ENCODE assay signal across 18 cellular contexts in genomic region chr2:154637426-154637825, GRCh38.
DNase-seq lines count a peak whose midpoint lies in the region; ATAC-seq and TF ChIP-seq lines count a peak whose summit lies in the region.
"Had no signal": no experiment of that assay in that cellular context is flagged by ENCODE, and none has a peak within 500 bp of the region (broad histone marks: within the 10 kb centered on the region; RNA-seq: fewer than 3 reads in every experiment).

No MANE protein-coding gene starts in this region.

- no peak for DNase-seq in GM23338 (ENCODE audit: low spot score)
- peak; percentile 50 for DNase-seq in astrocyte of the hippocampus (ENCODE audit: low read depth, low spot score)
- peak; percentile 1 for DNase-seq in choroid plexus epithelial cell (ENCODE audit: low read depth)
- DNase-seq in retinal pigment epithelial cell (ENCODE audit: low read depth), result peak; percentile 66
- no peak for DNase-seq in activated gamma-delta T cell (lab: John Stamatoyannopoulos, UW)
- DNase-seq in stimulated activated naive CD4-positive, alpha-beta T cell treated with Interleukin-2 at 50 U/mL for 16 hours (lab: John Stamatoyannopoulos, UW), result no peak
- no peak for DNase-seq in GM10248 (ENCODE audit: extremely low spot score)
- DNase-seq: 8988T; AML-193; Caco-2; CD8-positive, alpha-beta memory T cell; DND-41; GF-D8; GOT3 had no signal

- POLR2A ChIA-PET in GM10248 (lab: Yijun Ruan, JAX), result no interaction called here

- H3K36me3 ChIP-seq in GM23338 (ENCODE audit: insufficient read depth), result no peaks in the 10 kb centered on the region
- H3K36me3 ChIP-seq: BLaER1, HAP-1 had no signal

- no peaks in the 10 kb centered on the region for H4K20me1 ChIP-seq in GM23338 (replicated peaks; ENCODE audit: insufficient read depth)
- H4K20me1 ChIP-seq: BLaER1 had no signal

- H3K9me2 ChIP-seq in GM23338 (ENCODE audit: insufficient read depth), result no peaks in the 10 kb centered on the region; the same call in 1 of the 2 replicates

- no peaks in the 10 kb centered on the region for H3K27me3 Mint-ChIP-seq in GM23338 (ENCODE audit: insufficient read depth, low read depth, poor library complexity)
- H3K27me3 Mint-ChIP-seq: CD8-positive, alpha-beta memory T cell had no signal

- no peak overlapping the region for H3K27ac ChIP-seq in GM23338 (ENCODE audit: low read depth)
- H3K27ac ChIP-seq: BLaER1 had no signal

- H3K27ac Mint-ChIP-seq in GM23338, result peak overlapping the region; percentile 54; the same call in 1 of the 2 replicates
- H3K27ac Mint-ChIP-seq: CD8-positive, alpha-beta memory T cell had no signal

- no peaks in the 10 kb centered on the region for H3K4me1 ChIP-seq in GM23338 (ENCODE audit: insufficient read depth)
- H3K4me1 ChIP-seq: BLaER1, Caco-2, HAP-1 had no signal

- no peaks in the 10 kb centered on the region for H3K27me3 ChIP-seq in GM23338 (ENCODE audit: insufficient read depth)
- H3K27me3 ChIP-seq: BLaER1 had no signal

- H3K9me3 Mint-ChIP-seq in GM23338, result no peaks in the 10 kb centered on the region

- H3K4me3 ChIP-seq in GM23338, result no peak overlapping the region
- no peak overlapping the region for H3K4me3 ChIP-seq in choroid plexus epithelial cell (ENCODE audit: low read depth, low read length)
- no peak overlapping the region for H3K4me3 ChIP-seq in retinal pigment epithelial cell (ENCODE audit: low read length)
- H3K4me3 ChIP-seq: BLaER1, GM12878, HAP-1 had no signal

- TF ChIP-seq CTCF in GM23338 (conservative IDR thresholded peaks at IDR 0.05; ENCODE audit: low read depth in 2 of 2) (no peak), choroid plexus epithelial cell (conservative IDR thresholded peaks at IDR 0.05; ENCODE audit: low read depth, low read length) (no peak), retinal pigment epithelial cell (conservative IDR thresholded peaks at IDR 0.05; ENCODE audit: low read depth, low read length) (no peak), GM10248 (IDR thresholded peaks at IDR 0.05; ENCODE audit: control extremely low read depth, extremely low read depth, low read depth, missing control alignments) (no peak)

- H2AFZ ChIP-seq in GM23338, result no peak overlapping the region

- H3K36me3 Mint-ChIP-seq in GM23338 (ENCODE audit: low read depth), result no peaks in the 10 kb centered on the region
- H3K36me3 Mint-ChIP-seq: CD8-positive, alpha-beta memory T cell had no signal

- H3K4me2 ChIP-seq in GM23338, result no peak overlapping the region
- H3K4me2 ChIP-seq: BLaER1 had no signal

- no peaks in the 10 kb centered on the region for H3F3A ChIP-seq in GM23338 (replicated peaks; ENCODE audit: low read depth)

- no peaks in the 10 kb centered on the region for H3K79me2 ChIP-seq in GM23338 (replicated peaks; ENCODE audit: insufficient read depth)

- CTCF ChIA-PET in GM10248 (lab: Yijun Ruan, JAX), result interaction anchor here (1.1 to 1.4 kb wide), 2 partner anchors 13 to 14 kb away, joined by 3 read pairs; no protein-coding TSS in a partner anchor

- H3K4me1 Mint-ChIP-seq in GM23338, result peaks cover 16% of the 10 kb centered on the region
- H3K4me1 Mint-ChIP-seq: CD8-positive, alpha-beta memory T cell had no signal

- no peak for ATAC-seq in GM23338
- ATAC-seq: GM12878, HepG2 had no signal

- H3K4me3 Mint-ChIP-seq in GM23338, result no peak overlapping the region
- H3K4me3 Mint-ChIP-seq: CD8-positive, alpha-beta memory T cell had no signal

TF ChIP-seq in GM23338, 12 proteins besides CTCF, POLR2A, EP300 and RAD21:
- TF ChIP-seq ZNF331 (CRISPR knock-in tag; IDR thresholded peaks at IDR 0.05; ENCODE audit: low read depth), result no peak
- TF ChIP-seq STAT1 (IDR thresholded peaks at IDR 0.05; ENCODE audit: unreplicated experiment), result no peak
- TF ChIP-seq EZH2phosphoT487 (IDR thresholded peaks at IDR 0.05; ENCODE audit: unreplicated experiment), result no peak
TF ChIP-seq in GM23338: peak in this region for 0.

Comparison
In these comparisons a context has a peak if more than half of its experiments do, and no peak if none do; other contexts are left out.
1. DNase-seq: peak in astrocyte of the hippocampus (single experiment), choroid plexus epithelial cell (single experiment) and retinal pigment epithelial cell (single experiment); none in GM23338 (single experiment), activated gamma-delta T cell (single experiment), stimulated activated naive CD4-positive, alpha-beta T cell treated with Interleukin-2 at 50 U/mL for 16 hours (single experiment) and GM10248 (single experiment).